16 cellular contexts compared by ENCODE assay signal in the genomic region with DNA sequence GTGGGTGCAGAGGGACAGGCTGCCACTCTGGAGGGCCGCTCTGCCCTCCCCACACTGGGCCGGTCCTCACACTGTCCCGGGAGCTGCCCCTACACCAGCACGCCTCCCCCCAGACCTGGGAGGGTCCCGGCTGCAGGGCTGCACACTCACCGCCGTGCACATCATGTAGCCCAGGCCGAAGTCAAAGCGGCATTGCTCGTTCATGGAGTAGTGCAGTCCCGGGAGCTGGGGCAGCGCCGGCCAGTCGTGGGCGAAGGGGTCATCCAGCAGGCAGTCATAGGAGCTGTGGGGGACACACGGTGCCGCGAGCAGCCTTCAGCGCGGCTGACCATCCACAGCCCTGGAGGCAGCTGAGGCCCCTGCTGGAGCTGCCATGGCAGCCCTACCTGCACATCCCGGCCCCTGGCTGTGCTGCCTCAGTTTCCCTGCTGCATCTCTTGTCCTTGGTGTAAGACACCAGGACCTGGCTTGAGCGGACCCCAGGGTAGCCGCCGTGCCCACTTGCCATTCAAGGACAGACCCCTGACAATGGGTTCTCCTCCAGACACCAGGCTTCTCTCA.
DNase-seq lines count a peak whose midpoint lies in the region; ATAC-seq and TF ChIP-seq lines count a peak whose summit lies in the region.
"Had no signal": no experiment of that assay in that cellular context is flagged by ENCODE, and none has a peak within 500 bp of the region (broad histone marks: within the 10 kb centered on the region; RNA-seq: fewer than 3 reads in every experiment).

No MANE protein-coding gene starts in this region.

- TF ChIP-seq EP300 in stomach (IDR thresholded peaks at IDR 0.05) = no peak

- no peaks in the 10 kb centered on the region for H3K79me2 ChIP-seq in neural progenitor cell (ENCODE audit: low read depth)

- H3K4me3 Mint-ChIP-seq in stimulated activated naive CD8-positive, alpha-beta T cell treated with anti-CD3 and anti-CD28 coated beads, Interleukin-15, amount 100 ng/mL, for 72 hours = no peak overlapping the region
- H3K4me3 Mint-ChIP-seq in CD8-positive, alpha-beta T cell = no peak overlapping the region
- H3K4me3 Mint-ChIP-seq in neural progenitor cell = no peak overlapping the region

- no peaks in the 10 kb centered on the region for H3F3A ChIP-seq in neural progenitor cell (ENCODE audit: low read depth)

- 93% methylated on average over 24 of the region's 24 CpGs for WGBS in right cardiac atrium
- WGBS in neuronal stem cell (ENCODE audit: extremely low coverage in 2 of 2, insufficient read length in 2 of 2, insufficient replicate concordance in 1 of 2), 2 donors = no CpG with 5 or more reads among the region's 24 CpGs
- WGBS in stomach, 5 donors = 80 to 100% (median 91%) methylated on average over 2 to 24 of the region's 24 CpGs

- H3K9me3 Mint-ChIP-seq in stimulated activated naive CD8-positive, alpha-beta T cell treated with anti-CD3 and anti-CD28 coated beads, Interleukin-15, amount 100 ng/mL, for 72 hours = no peaks in the 10 kb centered on the region
- no peaks in the 10 kb centered on the region for H3K9me3 Mint-ChIP-seq in CD8-positive, alpha-beta T cell
- no peaks in the 10 kb centered on the region for H3K9me3 Mint-ChIP-seq in neural progenitor cell

- H3K4me3 ChIP-seq in right cardiac atrium (ENCODE audit: low read length) (no peak overlapping the region), neuronal stem cell (ENCODE audit: low read length in 2 of 2) (no peak overlapping the region), stomach (no peak overlapping the region), neural progenitor cell (no peak overlapping the region)
- H3K4me3 ChIP-seq in CD8-positive, alpha-beta T cell (ENCODE audit: low read depth, low read length) = no peak overlapping the region
- H3K4me3 ChIP-seq: BLaER1 treated with 17β-estradiol and CSF1 and Interleukin-3, amounts not matched to agents 10 nM and 100 nM had no signal

- TF ChIP-seq POLR2A in stomach (IDR thresholded peaks at IDR 0.05) = no peak

- H3K27me3 Mint-ChIP-seq in stimulated activated naive CD8-positive, alpha-beta T cell treated with anti-CD3 and anti-CD28 coated beads, Interleukin-15, amount 100 ng/mL, for 72 hours = peaks cover 7% of the 10 kb centered on the region
- H3K27me3 Mint-ChIP-seq in CD8-positive, alpha-beta T cell (ENCODE audit: low read depth) = no peaks in the 10 kb centered on the region
- peaks cover 8% of the 10 kb centered on the region for H3K27me3 Mint-ChIP-seq in neural progenitor cell (ENCODE audit: insufficient read depth, low read depth)

- H4K8ac ChIP-seq in neuronal stem cell (ENCODE audit: low read depth, low read length) = no peak overlapping the region

- peak overlapping the region; percentile 82 for H3K14ac ChIP-seq in neuronal stem cell (ENCODE audit: low read length)

- no peak overlapping the region for H2BK15ac ChIP-seq in neuronal stem cell (ENCODE audit: low read length)

- no peak overlapping the region for H3K4me2 ChIP-seq in neuronal stem cell (ENCODE audit: insufficient read depth, low read length, poor library complexity, severe bottlenecking)
- H3K4me2 ChIP-seq in neural progenitor cell = no peak overlapping the region

- ATAC-seq in stimulated activated naive CD8-positive, alpha-beta T cell treated with anti-CD3 and anti-CD28 coated beads, Interleukin-15, amount 100 ng/mL, for 72 hours = peak; percentile 24
- no peak for ATAC-seq in stimulated activated naive CD8-positive, alpha-beta T cell treated with anti-CD3 and anti-CD28 coated beads, Interleukin-15, Interleukin-2, amounts not matched to agents 100 U/mL and 50 U/mL, for 24 hours
- ATAC-seq in right cardiac atrium = no peak
- no peak for ATAC-seq in CD8-positive, alpha-beta T cell
- ATAC-seq: HepG2 had no signal

- POLR2A ChIA-PET in CD8-positive, alpha-beta T cell (lab: Charles Lee) = no interaction called here

- no peak overlapping the region for H3K4ac ChIP-seq in neuronal stem cell (ENCODE audit: low read length)

- DNase-seq in stimulated activated naive CD8-positive, alpha-beta T cell treated with anti-CD3 and anti-CD28 coated beads, Interleukin-15, amount 100 ng/mL, for 72 hours = no peak
- no peak for DNase-seq in stimulated activated naive CD8-positive, alpha-beta T cell treated with anti-CD3 and anti-CD28 coated beads, Interleukin-15, Interleukin-2, amounts not matched to agents 100 U/mL and 50 U/mL, for 24 hours
- DNase-seq in right cardiac atrium (peak in 2 of 3 donors; percentile 36 to 53), neuronal stem cell (ENCODE audit: low spot score) (no peak), stomach (no peak), neural progenitor cell (ENCODE audit: low spot score) (no peak)
- no peak for DNase-seq in CD8-positive, alpha-beta T cell
- DNase-seq: DMS79, KBM-7, NCI-H1105 treated with DMSO at 0.1 percent for 48 hours, NCI-H187 treated with DMSO at 0.1 percent for 48 hours, NCI-H2227 treated with DMSO at 0.1 percent for 48 hours, NCI-H524, NCI-H82 had no signal

- intact Hi-C loops in right cardiac atrium (cut with DNase I) = no loop called here
- intact Hi-C loops in CD8-positive, alpha-beta T cell (cut with DNase I, micrococcal nuclease) = no loop called here
- intact Hi-C loops in stomach (cut with DNase I; ENCODE audit: low total_unique reads) = no loop called here

- H2BK12ac ChIP-seq in neuronal stem cell (ENCODE audit: low read length) = no peak overlapping the region

- peak overlapping the region; percentile 65 for H3K18ac ChIP-seq in neuronal stem cell (ENCODE audit: low read length)

- H3K36me3 ChIP-seq in neuronal stem cell (replicated peaks in 1 of 2; ENCODE audit: control insufficient read depth in 2 of 2, insufficient read depth in 2 of 2, low read length in 2 of 2) (no peaks in the 10 kb centered on the region), stomach (peaks cover 0 to 53% (median 14%) of the 10 kb centered on the region in 4 donors), neural progenitor cell (no peaks in the 10 kb centered on the region)
- H3K36me3 ChIP-seq in CD8-positive, alpha-beta T cell (ENCODE audit: insufficient read depth, low read length) = no peaks in the 10 kb centered on the region

- TF ChIP-seq CTCF in CD8-positive, alpha-beta T cell (IDR thresholded peaks at IDR 0.05) = no peak
- TF ChIP-seq CTCF in stomach (IDR thresholded peaks at IDR 0.05) (no peak), neural progenitor cell (IDR thresholded peaks at IDR 0.05) (no peak)

- CTCF ChIA-PET in CD8-positive, alpha-beta T cell (lab: Charles Lee) = no interaction called here

- H3K27ac ChIP-seq in right cardiac atrium (ENCODE audit: low read length) (no peak overlapping the region), neuronal stem cell (replicated peaks; ENCODE audit: low read length) (no peak overlapping the region), stomach (no peak overlapping the region), neural progenitor cell (no peak overlapping the region)
- H3K27ac ChIP-seq in CD8-positive, alpha-beta T cell (ENCODE audit: low read depth, low read length) = no peak overlapping the region
- H3K27ac ChIP-seq: BLaER1 treated with 17β-estradiol and CSF1 and Interleukin-3, amounts not matched to agents 10 nM and 100 nM had no signal

- H3K27me3 ChIP-seq in right cardiac atrium (ENCODE audit: control insufficient read depth, insufficient read depth) = no peaks in the 10 kb centered on the region
- peaks cover 0 to 4% (median 0%) of the 10 kb centered on the region in 3 experiments for H3K27me3 ChIP-seq in neuronal stem cell (ENCODE audit: control insufficient read depth in 3 of 3, insufficient read depth in 3 of 3, low read depth in 1 of 3, low read length in 3 of 3)
- no peaks in the 10 kb centered on the region for H3K27me3 ChIP-seq in CD8-positive, alpha-beta T cell (ENCODE audit: insufficient read depth, low read length)
- H3K27me3 ChIP-seq in stomach = peaks cover 0 to 6% (median 0%) of the 10 kb centered on the region in 3 donors
- no peaks in the 10 kb centered on the region for H3K27me3 ChIP-seq in neural progenitor cell
- H3K27me3 ChIP-seq: BLaER1 treated with 17β-estradiol and CSF1 and Interleukin-3, amounts not matched to agents 10 nM and 100 nM had no signal

- H4K20me1 ChIP-seq in neural progenitor cell (ENCODE audit: low read depth) = no peaks in the 10 kb centered on the region
- H4K20me1 ChIP-seq: BLaER1 treated with 17β-estradiol and CSF1 and Interleukin-3, amounts not matched to agents 10 nM and 100 nM had no signal

- no peaks in the 10 kb centered on the region for H3K36me3 Mint-ChIP-seq in CD8-positive, alpha-beta T cell
- H3K36me3 Mint-ChIP-seq in neural progenitor cell = peaks cover 2% of the 10 kb centered on the region

- peak overlapping the region; percentile 7 for H3K9ac ChIP-seq in neuronal stem cell (ENCODE audit: low read depth, low read length, poor library complexity)
- no peak overlapping the region for H3K9ac ChIP-seq in neural progenitor cell
- H3K9ac ChIP-seq: BLaER1 treated with 17β-estradiol and CSF1 and Interleukin-3, amounts not matched to agents 10 nM and 100 nM had no signal

- no peaks in the 10 kb centered on the region for H3K9me3 ChIP-seq in right cardiac atrium (ENCODE audit: control insufficient read depth, low read length)
- H3K9me3 ChIP-seq in neuronal stem cell (replicated peaks in 1 of 2; ENCODE audit: control insufficient read depth in 2 of 2, insufficient read depth in 1 of 2, low read depth in 1 of 2, low read length in 2 of 2) = peaks cover 0 to under 1% of the 10 kb centered on the region in 2 donors
- no peaks in the 10 kb centered on the region for H3K9me3 ChIP-seq in CD8-positive, alpha-beta T cell (ENCODE audit: low read length)
- no peaks in the 10 kb centered on the region for H3K9me3 ChIP-seq in stomach
- no peaks in the 10 kb centered on the region for H3K9me3 ChIP-seq in neural progenitor cell (ENCODE audit: low read depth)

- H3K4me1 Mint-ChIP-seq in stimulated activated naive CD8-positive, alpha-beta T cell treated with anti-CD3 and anti-CD28 coated beads, Interleukin-15, amount 100 ng/mL, for 72 hours = no peaks in the 10 kb centered on the region
- H3K4me1 Mint-ChIP-seq in CD8-positive, alpha-beta T cell (ENCODE audit: low read depth) = no peaks in the 10 kb centered on the region
- H3K4me1 Mint-ChIP-seq in neural progenitor cell = no peaks in the 10 kb centered on the region

- peak overlapping the region; percentile 53 for H2BK5ac ChIP-seq in neuronal stem cell (ENCODE audit: low read length)

- no peak overlapping the region for H3K27ac Mint-ChIP-seq in stimulated activated naive CD8-positive, alpha-beta T cell treated with anti-CD3 and anti-CD28 coated beads, Interleukin-15, amount 100 ng/mL, for 72 hours
- H3K27ac Mint-ChIP-seq in CD8-positive, alpha-beta T cell = no peak overlapping the region
- no peak overlapping the region for H3K27ac Mint-ChIP-seq in neural progenitor cell

- H2AFZ ChIP-seq in neuronal stem cell (ENCODE audit: low read length) (no peak overlapping the region), neural progenitor cell (replicated peaks) (no peak overlapping the region)

- H3K4me1 ChIP-seq in right cardiac atrium (ENCODE audit: control insufficient read depth, insufficient read depth, low read length) (no peaks in the 10 kb centered on the region), neuronal stem cell (ENCODE audit: control insufficient read depth in 2 of 2, insufficient read depth in 1 of 2, low read depth in 1 of 2, low read length in 2 of 2) (no peaks in the 10 kb centered on the region), stomach (no peaks in the 10 kb centered on the region), neural progenitor cell (no peaks in the 10 kb centered on the region)
- H3K4me1 ChIP-seq in CD8-positive, alpha-beta T cell (ENCODE audit: insufficient read depth, low read length) = no peaks in the 10 kb centered on the region

- no peak overlapping the region for H2BK120ac ChIP-seq in neuronal stem cell (ENCODE audit: low read depth, low read length)

- H2AK5ac ChIP-seq in neuronal stem cell (ENCODE audit: low read depth, low read length) = no peak overlapping the region

- no peak overlapping the region for H4K91ac ChIP-seq in neuronal stem cell (ENCODE audit: low read depth, low read length, poor library complexity)

- no peaks in the 10 kb centered on the region for H3K79me1 ChIP-seq in neuronal stem cell (ENCODE audit: low read depth, low read length)

- peak overlapping the region; percentile 90 for H3K23ac ChIP-seq in neuronal stem cell (ENCODE audit: low read depth, low read length, poor library complexity)

Comparison
In these comparisons a context has a peak if more than half of its experiments do, and no peak if none do; other contexts are left out.
1. DNase-seq: peak in right cardiac atrium (2 of 3); none in stimulated activated naive CD8-positive, alpha-beta T cell treated with anti-CD3 and anti-CD28 coated beads, Interleukin-15, amount 100 ng/mL, for 72 hours (0 of 2), stimulated activated naive CD8-positive, alpha-beta T cell treated with anti-CD3 and anti-CD28 coated beads, Interleukin-15, Interleukin-2, amounts not matched to agents 100 U/mL and 50 U/mL, for 24 hours (single experiment), neuronal stem cell (single experiment), CD8-positive, alpha-beta T cell (0 of 7), stomach (single experiment) and neural progenitor cell (single experiment).